ENCODE assay signal across 1 cellular context in genomic region chr19:6761053-6761676, GRCh38.
TF ChIP-seq lines count a peak whose summit lies in the region.

No MANE protein-coding gene starts in this region.

TF ChIP-seq in K562, 482 proteins besides CTCF, POLR2A, EP300 and RAD21 (continued from another document):
- TF ChIP-seq TRIM28 (IDR thresholded peaks at IDR 0.05) (peak; percentile 85), CSDE1 (IDR thresholded peaks at IDR 0.05) (no peak), SMARCB1 (IDR thresholded peaks at IDR 0.05; ENCODE audit: insufficient read length, low read depth) (no peak), ZNF431 (CRISPR knock-in tag; IDR thresholded peaks at IDR 0.05) (no peak), FOSL1 (tag; conservative IDR thresholded peaks at IDR 0.05) (no peak), ZNF444 (CRISPR knock-in tag; IDR thresholded peaks at IDR 0.05) (no peak), KAT2B (IDR thresholded peaks at IDR 0.05; ENCODE audit: low read depth, low read length) (no peak), MYBL2 (IDR thresholded peaks at IDR 0.05; ENCODE audit: low read depth) (no peak), MYBL2 (CRISPR knock-in tag; IDR thresholded peaks at IDR 0.05; ENCODE audit: borderline replicate concordance) (no peak), SPI1 (IDR thresholded peaks at IDR 0.05; ENCODE audit: borderline replicate concordance, low read depth, low read length) (no peak), THRAP3 (IDR thresholded peaks at IDR 0.05; ENCODE audit: borderline replicate concordance) (no peak), NEUROD1 (IDR thresholded peaks at IDR 0.05; ENCODE audit: borderline replicate concordance, low read depth, low read length, partially characterized antibody) (no peak), SREBF2 (CRISPR knock-in tag; IDR thresholded peaks at IDR 0.05) (no peak), SMAD1 (IDR thresholded peaks at IDR 0.05; ENCODE audit: low read depth, low read length, partially characterized antibody) (no peak), IRF9 (tag; IDR thresholded peaks at IDR 0.05) (no peak), ARID3A (IDR thresholded peaks at IDR 0.05; ENCODE audit: borderline replicate concordance, low read depth, low read length) (no peak), EGR1 (conservative IDR thresholded peaks at IDR 0.05) (no peak), NFYB (IDR thresholded peaks at IDR 0.05; ENCODE audit: extremely low read depth, insufficient read length) (peak; percentile 65), ZSCAN32 (CRISPR knock-in tag; IDR thresholded peaks at IDR 0.05) (no peak), ZNF121 (CRISPR knock-in tag; conservative IDR thresholded peaks at IDR 0.05) (no peak)
